Comparison of ENCODE assay signal across 8 cellular contexts in the genomic region with DNA sequence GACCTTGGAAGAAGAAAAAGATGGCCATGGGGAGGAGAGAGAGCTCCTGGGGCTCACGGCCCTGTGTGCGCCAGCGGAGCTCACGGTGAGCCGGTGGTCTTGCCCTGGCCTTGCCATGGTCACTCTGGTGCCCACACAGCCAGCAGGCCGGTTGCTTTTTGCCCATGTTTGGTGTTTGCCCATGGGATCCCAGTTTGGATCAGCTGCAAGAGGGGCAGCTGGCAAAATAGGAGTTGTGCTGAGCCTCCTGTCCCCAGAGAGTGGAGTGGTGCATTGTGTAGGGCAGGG. TPM values are rescaled to one million over a fixed set of nuclear protein-coding genes. Genes with fewer than 3 reads are reported as not detected.
DNase-seq lines count a peak whose midpoint lies in the region; ATAC-seq, FAIRE-seq and TF ChIP-seq lines count a peak whose summit lies in the region.

No MANE protein-coding gene starts in this region.

- dilution Hi-C loops in keratinocyte (cut with MboI; ENCODE audit: extremely low pct_ligation_motif_present, low sequenced_read_pairs) = no loop called here

- intact Hi-C loops in activated CD4-positive, alpha-beta T cell treated with anti-CD3 and anti-CD28 coated beads for 36 hours (cut with DNase I, micrococcal nuclease) = loop anchor here in 1 of 2 experiments (1.0 kb wide), 1 partner anchor 8 kb away; no protein-coding TSS in a partner anchor
- intact Hi-C loops in stomach (cut with DNase I; ENCODE audit: low total_unique reads) = no loop called here

- no peak for TF ChIP-seq EP300 in stomach (IDR thresholded peaks at IDR 0.05)

- no peaks in the 10 kb centered on the region for H3K9me3 Mint-ChIP-seq in activated CD4-positive, alpha-beta T cell treated with anti-CD3 and anti-CD28 coated beads for 36 hours (ENCODE audit: low read depth)
- H3K9me3 Mint-ChIP-seq in activated naive CD8-positive, alpha-beta T cell treated with anti-CD3 and anti-CD28 coated beads, Interleukin-2, amount 10 ng/mL, durations not matched to agents 7 days and 5 days = no peaks in the 10 kb centered on the region

- no peak overlapping the region for H3K27ac ChIP-seq in keratinocyte (ENCODE audit: control insufficient read depth, insufficient read depth, low read length)
- peak overlapping the region; percentile 87 to 95 (median 92) for H3K27ac ChIP-seq in stomach

- no peak for TF ChIP-seq CTCF in keratinocyte (optimal IDR thresholded peaks at IDR 0.05 in 1 of 3, IDR thresholded peaks at IDR 0.05 in 1 of 3, conservative IDR thresholded peaks at IDR 0.05 in 1 of 3; ENCODE audit: extremely low read depth in 1 of 3, insufficient read depth in 2 of 3, low read length in 3 of 3)
- TF ChIP-seq CTCF in stomach (IDR thresholded peaks at IDR 0.05) = no peak

- H3K9me3 ChIP-seq in keratinocyte (ENCODE audit: control insufficient read depth, low read depth, low read length) (no peaks in the 10 kb centered on the region), stomach (no peaks in the 10 kb centered on the region)

- CTCF ChIA-PET in activated CD4-positive, alpha-beta T cell treated with anti-CD3 and anti-CD28 coated beads for 36 hours (lab: Charles Lee) = interaction anchor here (0.8 to 6.7 kb wide), 10 partner anchors 7 to 184 kb away, joined by 3 to 82 read pairs (median 6); a partner anchor contains a TSS

- peak overlapping the region; percentile 73 for H3K9ac ChIP-seq in keratinocyte (ENCODE audit: control insufficient read depth, extremely low read depth, insufficient read depth, low read length)

- H3K4me3 ChIP-seq in keratinocyte (ENCODE audit: control insufficient read depth in 2 of 3, extremely low read depth in 1 of 3, insufficient read depth in 2 of 3, low read depth in 1 of 3, low read length in 3 of 3) (peak overlapping the region; percentile 81 to 93 (median 88)), stomach (peak overlapping the region; percentile 84 to 93 (median 87))

- peaks cover 52% of the 10 kb centered on the region for H3K79me2 ChIP-seq in keratinocyte (ENCODE audit: control insufficient read depth, insufficient read depth, low read length)

- TF ChIP-seq POLR2A in stomach (IDR thresholded peaks at IDR 0.05) = no peak

- H3K4me2 ChIP-seq in keratinocyte (ENCODE audit: control insufficient read depth, extremely low read depth, insufficient read depth, low read depth, low read length) = peak overlapping the region; percentile 95

- H3K27me3 ChIP-seq in keratinocyte (ENCODE audit: control insufficient read depth, extremely low read depth, insufficient read depth, low read length) (no peaks in the 10 kb centered on the region), stomach (no peaks in the 10 kb centered on the region)

- POLR2A ChIA-PET in activated CD4-positive, alpha-beta T cell treated with anti-CD3 and anti-CD28 coated beads for 36 hours (lab: Charles Lee) = no interaction called here
- POLR2A ChIA-PET in activated naive CD8-positive, alpha-beta T cell treated with anti-CD3 and anti-CD28 coated beads, Interleukin-2, amount 10 ng/mL, durations not matched to agents 7 days and 5 days (lab: Charles Lee) = interaction anchor here (1.1 to 4.1 kb wide), 11 partner anchors 8 to 304 kb away, joined by 3 to 70 read pairs (median 10); a partner anchor contains a TSS

- H3K4me1 Mint-ChIP-seq in activated CD4-positive, alpha-beta T cell treated with anti-CD3 and anti-CD28 coated beads for 36 hours = peaks cover 55% of the 10 kb centered on the region
- peaks cover 53% of the 10 kb centered on the region for H3K4me1 Mint-ChIP-seq in activated naive CD8-positive, alpha-beta T cell treated with anti-CD3 and anti-CD28 coated beads, Interleukin-2, amount 10 ng/mL, durations not matched to agents 7 days and 5 days

- H2AFZ ChIP-seq in keratinocyte (ENCODE audit: control insufficient read depth, low read length) = no peak overlapping the region

- H3K27me3 Mint-ChIP-seq in activated CD4-positive, alpha-beta T cell treated with anti-CD3 and anti-CD28 coated beads for 36 hours = no peaks in the 10 kb centered on the region
- H3K27me3 Mint-ChIP-seq in activated naive CD8-positive, alpha-beta T cell treated with anti-CD3 and anti-CD28 coated beads, Interleukin-2, amount 10 ng/mL, durations not matched to agents 7 days and 5 days = no peaks in the 10 kb centered on the region

- 15 to 43% (median 40%) methylated on average over 4 to 6 of the region's 6 CpGs for WGBS in stomach, 5 donors

- peak overlapping the region; percentile 98 for H3K4me3 Mint-ChIP-seq in activated CD4-positive, alpha-beta T cell treated with anti-CD3 and anti-CD28 coated beads for 36 hours
- H3K4me3 Mint-ChIP-seq in activated naive CD8-positive, alpha-beta T cell treated with anti-CD3 and anti-CD28 coated beads, Interleukin-2, amount 10 ng/mL, durations not matched to agents 7 days and 5 days = peak overlapping the region; percentile 93

- no peaks in the 10 kb centered on the region for H4K20me1 ChIP-seq in keratinocyte (ENCODE audit: control insufficient read depth, extremely low read depth, insufficient read depth, low read length)

- H3K9me1 ChIP-seq in keratinocyte (ENCODE audit: control insufficient read depth, extremely low read depth, insufficient read depth, low read length) = peaks cover 5% of the 10 kb centered on the region

- H3K36me3 ChIP-seq in keratinocyte (ENCODE audit: control insufficient read depth in 2 of 2, extremely low read depth in 1 of 2, insufficient read depth in 2 of 2, low read length in 2 of 2) (no peaks in the 10 kb centered on the region), stomach (peaks cover 0 to 2% (median 0%) of the 10 kb centered on the region in 4 donors)

- H3K36me3 Mint-ChIP-seq in activated CD4-positive, alpha-beta T cell treated with anti-CD3 and anti-CD28 coated beads for 36 hours (ENCODE audit: low read depth) = peaks cover 40% of the 10 kb centered on the region
- peaks cover 33% of the 10 kb centered on the region for H3K36me3 Mint-ChIP-seq in activated naive CD8-positive, alpha-beta T cell treated with anti-CD3 and anti-CD28 coated beads, Interleukin-2, amount 10 ng/mL, durations not matched to agents 7 days and 5 days

- peaks cover 16% of the 10 kb centered on the region for H3K4me1 ChIP-seq in keratinocyte (ENCODE audit: control insufficient read depth, extremely low read depth, insufficient read depth, low read length)
- peaks cover 28 to 78% (median 73%) of the 10 kb centered on the region in 4 donors for H3K4me1 ChIP-seq in stomach

- peak overlapping the region; percentile 91 for H3K27ac Mint-ChIP-seq in activated CD4-positive, alpha-beta T cell treated with anti-CD3 and anti-CD28 coated beads for 36 hours
- peak overlapping the region; percentile 77 for H3K27ac Mint-ChIP-seq in activated naive CD8-positive, alpha-beta T cell treated with anti-CD3 and anti-CD28 coated beads, Interleukin-2, amount 10 ng/mL, durations not matched to agents 7 days and 5 days

- DNase-seq in activated CD4-positive, alpha-beta T cell treated with anti-CD3 and anti-CD28 coated beads for 36 hours = no peak
- DNase-seq in activated CD4-positive, alpha-beta T cell treated with anti-CD3 and anti-CD28 coated beads for 48 hours = no peak
- no peak for DNase-seq in activated naive CD8-positive, alpha-beta T cell treated with anti-CD3 and anti-CD28 coated beads, Interleukin-2, amount 10 ng/mL, durations not matched to agents 7 days and 5 days
- DNase-seq in keratinocyte (ENCODE audit: low read depth, low spot score) (no peak), stomach (no peak), UCSD-AML1 (lab: John Stamatoyannopoulos, UW; ENCODE audit: unreplicated experiment) (no peak), NCI-H146 treated with DMSO at 0.1 percent for 48 hours (lab: John Stamatoyannopoulos, UW; ENCODE audit: unreplicated experiment) (no peak)

- FAIRE-seq in keratinocyte (lab: Jason Lieb, UNC) = no peak

- no peak for ATAC-seq in activated CD4-positive, alpha-beta T cell treated with anti-CD3 and anti-CD28 coated beads for 36 hours
- ATAC-seq in activated naive CD8-positive, alpha-beta T cell treated with anti-CD3 and anti-CD28 coated beads, Interleukin-2, amount 10 ng/mL, durations not matched to agents 7 days and 5 days (ENCODE audit: low read depth) = no peak
- ATAC-seq in HG03442 (IDR thresholded peaks at IDR 0.05; ENCODE audit: unreplicated experiment) = no peak

RNA-seq across cellular contexts. Expression of a gene that starts 1.6 kb away (rescaled TPM):
- total RNA-seq in activated CD4-positive, alpha-beta T cell treated with anti-CD3 and anti-CD28 coated beads for 36 hours = 100 to 1,000 TPM; 115 to 170 TPM
- total RNA-seq in activated naive CD8-positive, alpha-beta T cell treated with anti-CD3 and anti-CD28 coated beads, Interleukin-2, amount 10 ng/mL, durations not matched to agents 7 days and 5 days = 100 to 1,000 TPM; 241 to 244 TPM
- polyA plus RNA-seq in keratinocyte (30.6 to 48.8 TPM (median 45.6 TPM) in 3 replicates), stomach (10 to 100 TPM; 76.8 to 92.5 (median 83.7) TPM)
- polyA plus RNA-seq in keratinocyte (2011; ENCODE audit: low read depth) = 11.9 TPM
- 36.4 and 42.2 TPM in 2 replicates for polyA plus RNA-seq in keratinocyte (2011; cell fraction: cytosol; rRNA removed)
- polyA plus RNA-seq in keratinocyte (2011; cell fraction: nucleus; rRNA removed) = 33.6 and 37.3 TPM in 2 replicates
- 28.0 and 41.5 TPM in 2 replicates for polyA plus RNA-seq in keratinocyte (2012; ENCODE audit: low replicate concordance)
- polyA minus RNA-seq in keratinocyte = 37.5 to 59.3 TPM (median 43.8 TPM) in 3 replicates
- polyA minus RNA-seq in keratinocyte (2011; cell fraction: cytosol; rRNA and poly(A)+ RNA removed) = 28.4 TPM
- polyA minus RNA-seq in keratinocyte (2011; cell fraction: nucleus; rRNA and poly(A)+ RNA removed) = 11.5 and 12.3 TPM in 2 replicates
- 100 to 1,000 TPM in 2 of 5 donors, 10 to 100 TPM in 3; 14.9 to 152 (median 81.0) TPM for total RNA-seq in stomach

RNA-seq across cellular contexts. Expression of a gene that starts 12.9 kb away (rescaled TPM):
- total RNA-seq in activated CD4-positive, alpha-beta T cell treated with anti-CD3 and anti-CD28 coated beads for 36 hours = 1 to 10 TPM; 2.7 to 3.5 TPM
- 10 to 100 TPM; 24.7 to 27.5 TPM for total RNA-seq in activated naive CD8-positive, alpha-beta T cell treated with anti-CD3 and anti-CD28 coated beads, Interleukin-2, amount 10 ng/mL, durations not matched to agents 7 days and 5 days
- 0.03 to 0.09 TPM (median 0.05 TPM) in 3 replicates for polyA plus RNA-seq in keratinocyte
- not detected for polyA plus RNA-seq in keratinocyte (2011; ENCODE audit: low read depth)
- 0.03 and 0.07 TPM in 2 replicates for polyA plus RNA-seq in keratinocyte (2011; cell fraction: cytosol; rRNA removed)
- polyA plus RNA-seq in keratinocyte (2011; cell fraction: nucleus; rRNA removed) = 0.09 and 0.17 TPM in 2 replicates
- polyA plus RNA-seq in keratinocyte (2012; ENCODE audit: low replicate concordance) = 0.08 TPM in 1 of 2 replicates, not detected in the other
- polyA minus RNA-seq in keratinocyte = not detected in 3 replicates
- not detected for polyA minus RNA-seq in keratinocyte (2011; cell fraction: cytosol; rRNA and poly(A)+ RNA removed)
- polyA minus RNA-seq in keratinocyte (2011; cell fraction: nucleus; rRNA and poly(A)+ RNA removed) = not detected in 2 replicates
- 1 to 10 TPM in 2 of 5 donors, not detected in 3; 2.0 to 8.7 TPM for total RNA-seq in stomach
- 10 to 100 TPM in 1 of 3 donors, 1 to 10 TPM in 2; 2.0 to 42.9 (median 5.3) TPM for polyA plus RNA-seq in stomach

RNA-seq across cellular contexts. Expression of a gene that starts 26.2 kb away (rescaled TPM):
- 10 to 100 TPM; 23.7 to 39.6 TPM for total RNA-seq in activated CD4-positive, alpha-beta T cell treated with anti-CD3 and anti-CD28 coated beads for 36 hours
- 10 to 100 TPM; 37.6 to 42.1 TPM for total RNA-seq in activated naive CD8-positive, alpha-beta T cell treated with anti-CD3 and anti-CD28 coated beads, Interleukin-2, amount 10 ng/mL, durations not matched to agents 7 days and 5 days
- 34.6 to 49.8 TPM (median 36.9 TPM) in 3 replicates for polyA plus RNA-seq in keratinocyte
- polyA plus RNA-seq in keratinocyte (2011; ENCODE audit: low read depth) = 31.2 TPM
- polyA plus RNA-seq in keratinocyte (2011; cell fraction: cytosol; rRNA removed) = 15.9 and 21.8 TPM in 2 replicates
- 135 and 136 TPM in 2 replicates for polyA plus RNA-seq in keratinocyte (2011; cell fraction: nucleus; rRNA removed)
- polyA plus RNA-seq in keratinocyte (2012; ENCODE audit: low replicate concordance) = 39.2 and 43.4 TPM in 2 replicates
- polyA minus RNA-seq in keratinocyte = 24.3 to 33.1 TPM (median 26.9 TPM) in 3 replicates
- polyA minus RNA-seq in keratinocyte (2011; cell fraction: cytosol; rRNA and poly(A)+ RNA removed) = 15.2 TPM
- polyA minus RNA-seq in keratinocyte (2011; cell fraction: nucleus; rRNA and poly(A)+ RNA removed) = 26.9 and 35.3 TPM in 2 replicates
- 10 to 100 TPM; 15.8 to 33.5 (median 24.0) TPM for total RNA-seq in stomach
- 10 to 100 TPM; 14.5 to 29.7 (median 19.7) TPM for polyA plus RNA-seq in stomach

RNA-seq across cellular contexts. Expression of a gene that starts 37.3 kb away (rescaled TPM):
- not detected for total RNA-seq in activated CD4-positive, alpha-beta T cell treated with anti-CD3 and anti-CD28 coated beads for 36 hours
- total RNA-seq in activated naive CD8-positive, alpha-beta T cell treated with anti-CD3 and anti-CD28 coated beads, Interleukin-2, amount 10 ng/mL, durations not matched to agents 7 days and 5 days = under 1 TPM in 1 of 2 experiments, not detected in 1; 0.25 TPM
- polyA plus RNA-seq in keratinocyte (not detected in 3 replicates), stomach (under 1 TPM in 2 of 3 donors, not detected in 1; 0.75 to 0.95 TPM)
- not detected for polyA plus RNA-seq in keratinocyte (2011; ENCODE audit: low read depth)
- not detected in 2 replicates for polyA plus RNA-seq in keratinocyte (2011; cell fraction: cytosol; rRNA removed)
- not detected in 2 replicates for polyA plus RNA-seq in keratinocyte (2011; cell fraction: nucleus; rRNA removed)
- not detected in 2 replicates for polyA plus RNA-seq in keratinocyte (2012; ENCODE audit: low replicate concordance)
- polyA minus RNA-seq in keratinocyte = not detected in 3 replicates
- polyA minus RNA-seq in keratinocyte (2011; cell fraction: cytosol; rRNA and poly(A)+ RNA removed) = not detected
- polyA minus RNA-seq in keratinocyte (2011; cell fraction: nucleus; rRNA and poly(A)+ RNA removed) = not detected in 2 replicates
- total RNA-seq in stomach = 1 to 10 TPM in 1 of 5 donors, not detected in 4; 3.9 TPM
